20 cellular contexts compared by ENCODE assay signal in the genomic region with DNA sequence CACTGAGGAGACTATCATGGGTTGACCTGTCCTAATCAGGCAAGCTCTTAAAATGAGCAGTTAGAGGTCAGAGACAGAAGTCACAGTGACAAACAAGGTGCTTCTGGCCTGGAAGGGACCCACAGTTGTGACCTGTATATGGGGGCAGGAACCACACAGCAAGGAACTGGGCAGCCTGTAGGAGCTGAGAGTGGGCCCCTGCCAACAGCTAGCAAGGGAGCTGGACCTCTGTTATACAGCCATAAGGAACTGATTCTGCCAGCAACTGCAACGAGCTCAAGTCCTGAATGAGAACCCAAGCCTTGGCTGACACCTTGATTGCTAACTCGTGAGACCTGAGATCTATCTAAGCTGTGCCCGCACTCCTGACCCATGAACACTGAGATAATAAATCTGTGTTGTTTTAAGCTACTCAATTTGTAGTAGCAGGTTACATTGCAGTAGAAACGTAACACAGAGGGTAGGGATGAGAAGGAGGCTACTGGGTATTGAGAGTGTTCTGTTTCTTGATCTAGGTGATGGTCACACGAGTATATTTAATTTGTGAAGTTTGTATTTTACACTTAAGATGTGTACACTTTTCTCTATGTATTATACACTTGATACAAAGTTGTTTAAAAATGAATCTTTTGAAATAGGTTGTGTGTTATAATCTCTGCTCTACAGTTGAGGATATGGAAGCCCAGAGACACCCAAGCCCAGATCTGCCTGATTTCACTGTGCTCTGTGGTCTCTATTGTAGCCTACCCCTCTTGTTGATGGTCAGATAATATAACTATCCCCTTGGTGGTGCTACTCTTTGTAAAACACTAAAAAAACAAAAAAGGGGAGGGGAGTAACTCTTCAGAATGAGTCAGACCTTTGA. TPM values are rescaled to one million over a fixed set of nuclear protein-coding genes. Genes with fewer than 3 reads are reported as not detected.
DNase-seq lines count a peak whose midpoint lies in the region; ATAC-seq and TF ChIP-seq lines count a peak whose summit lies in the region.
"Had no signal": no experiment of that assay in that cellular context is flagged by ENCODE, and none has a peak within 500 bp of the region (broad histone marks: within the 10 kb centered on the region; RNA-seq: fewer than 3 reads in every experiment).

No MANE protein-coding gene starts in this region.

- H3K9ac ChIP-seq in endodermal cell (ENCODE audit: extremely low read depth, low read length, poor library complexity, severe bottlenecking), result no peak overlapping the region
- H3K9ac ChIP-seq: BLaER1 had no signal

- H3K4me2 ChIP-seq in osteoblast (ENCODE audit: insufficient read depth, low read length), result no peak overlapping the region
- H3K4me2 ChIP-seq: BLaER1 had no signal

- no peaks in the 10 kb centered on the region for H3K27me3 Mint-ChIP-seq in endodermal cell (ENCODE audit: insufficient read depth)

- no peak overlapping the region for H3K4me3 ChIP-seq in osteoblast (ENCODE audit: insufficient read depth, low read length)
- no peak overlapping the region for H3K4me3 ChIP-seq in endodermal cell (ENCODE audit: low read length)
- H3K4me3 ChIP-seq: BLaER1, GM12878 had no signal

- H3K4me1 Mint-ChIP-seq in endodermal cell, result peaks cover 1% of the 10 kb centered on the region
- H3K4me1 Mint-ChIP-seq: IgD-negative memory B cell had no signal

- H2AFZ ChIP-seq in osteoblast (ENCODE audit: low read length), result no peak overlapping the region

- no peaks in the 10 kb centered on the region for H3K9me3 ChIP-seq in osteoblast (ENCODE audit: low read depth, low read length)
- no peaks in the 10 kb centered on the region for H3K9me3 ChIP-seq in endodermal cell (ENCODE audit: control insufficient read depth, low read length)
- H3K9me3 ChIP-seq: BLaER1 had no signal

- H3K9me3 Mint-ChIP-seq in endodermal cell, result no peaks in the 10 kb centered on the region
- H3K9me3 Mint-ChIP-seq: CD8-positive, alpha-beta T cell; HFFc6 had no signal

- H3K79me2 ChIP-seq in osteoblast (ENCODE audit: insufficient read depth, low read length), result no peaks in the 10 kb centered on the region

- H3K36me3 ChIP-seq in osteoblast (ENCODE audit: insufficient read depth, low read length), result no peaks in the 10 kb centered on the region
- H3K36me3 ChIP-seq in endodermal cell (ENCODE audit: control insufficient read depth, insufficient read depth, low read length), result no peaks in the 10 kb centered on the region
- H3K36me3 ChIP-seq: BLaER1 had no signal

- peak; percentile 63 for ATAC-seq in left lobe of liver
- no peak for ATAC-seq in GM19463 (IDR thresholded peaks at IDR 0.05; ENCODE audit: unreplicated experiment)
- ATAC-seq: CD8-positive, alpha-beta T cell; GM12878 had no signal

- no peaks in the 10 kb centered on the region for H3K36me3 Mint-ChIP-seq in endodermal cell (ENCODE audit: low read depth)
- H3K36me3 Mint-ChIP-seq: CD8-positive, alpha-beta T cell; IgD-negative memory B cell had no signal

- 82 to 85% methylated on average over 3 to 5 of the region's 5 CpGs for WGBS in endodermal cell (ENCODE audit: insufficient coverage in 1 of 2, insufficient read length in 1 of 2), 2 experiments

- H3K4me3 Mint-ChIP-seq in endodermal cell, result no peak overlapping the region
- H3K4me3 Mint-ChIP-seq: CD8-positive, alpha-beta T cell; HFFc6; IgD-negative memory B cell had no signal

- in situ Hi-C loops in G401 (cut with HindIII; ENCODE audit: low sequenced_read_pairs), result no loop called here

- H4K20me1 ChIP-seq in osteoblast (ENCODE audit: insufficient read depth, low read length), result no peaks in the 10 kb centered on the region
- H4K20me1 ChIP-seq: BLaER1 had no signal

- H3K27me3 ChIP-seq in osteoblast (ENCODE audit: insufficient read depth, low read length), result no peaks in the 10 kb centered on the region
- H3K27me3 ChIP-seq in endodermal cell (ENCODE audit: control insufficient read depth, insufficient read depth, low read length, poor library complexity, severe bottlenecking), result no peaks in the 10 kb centered on the region
- H3K27me3 ChIP-seq: BLaER1 had no signal

- H3K27ac ChIP-seq in osteoblast (ENCODE audit: low read depth, low read length) (peak overlapping the region; percentile 43), endodermal cell (ENCODE audit: low read depth, low read length) (no peak overlapping the region)
- H3K27ac ChIP-seq: BLaER1 had no signal

- peaks cover 18% of the 10 kb centered on the region for H3K4me1 ChIP-seq in osteoblast (ENCODE audit: insufficient read depth, low read length)
- H3K4me1 ChIP-seq in endodermal cell (ENCODE audit: control insufficient read depth, insufficient read depth, low read length), result no peaks in the 10 kb centered on the region
- H3K4me1 ChIP-seq: BLaER1 had no signal

- no peak overlapping the region for H3K27ac Mint-ChIP-seq in endodermal cell
- H3K27ac Mint-ChIP-seq: CD8-positive, alpha-beta T cell; HFFc6; IgD-negative memory B cell had no signal

- DNase-seq in G401 (ENCODE audit: low spot score) (peak; percentile 12), OCI-M1 (lab: John Stamatoyannopoulos, UW) (peak; percentile 0), left lobe of liver (ENCODE audit: low spot score) (no peak), osteoblast (ENCODE audit: insufficient read length, low spot score, missing footprints) (peak; percentile 11), endodermal cell (no peak), NCI-H748 (lab: John Stamatoyannopoulos, UW; ENCODE audit: unreplicated experiment) (no peak), D341Med (ENCODE audit: low spot score) (no peak)
- DNase-seq: CD8-positive, alpha-beta T cell; DND-41; GDM1; GOT3; HFFc6; NCI-H187; NCI-H446; NCI-H748 treated with DMSO at 0.1 percent for 48 hours; PC-3 had no signal

- TF ChIP-seq CTCF in osteoblast (IDR thresholded peaks at IDR 0.05; ENCODE audit: extremely low read depth, low read depth, low read length) (no peak), endodermal cell (conservative IDR thresholded peaks at IDR 0.05) (no peak)

RNA-seq across cellular contexts. Expression of a gene that starts 44.6 kb away (rescaled TPM):
- total RNA-seq in G401 (2014; rRNA removed; shearing (Covaris generic)), result 7.7 and 11.0 TPM in 2 replicates
- total RNA-seq in left lobe of liver, result 28.3 TPM
- 61.0 and 66.6 TPM in 2 replicates for total RNA-seq in osteoblast
- total RNA-seq in endodermal cell, result 10 to 100 TPM; 38.6 to 45.1 TPM
- polyA plus RNA-seq in endodermal cell (2013, experiment 1 of 2), result 33.5 TPM
- 28.6 TPM for polyA plus RNA-seq in endodermal cell (2013, experiment 2 of 2)
- total RNA-seq: CD8-positive, alpha-beta T cell had no signal

Comparison
In these comparisons a context has a peak if more than half of its experiments do, and no peak if none do; other contexts are left out.
1. DNase-seq: peak in G401 (single experiment), OCI-M1 (single experiment) and osteoblast (single experiment); none in left lobe of liver (single experiment), endodermal cell (single experiment), NCI-H748 (single experiment) and D341Med (single experiment).